8 cellular contexts compared by ENCODE assay signal in genomic region chr10:77513783-77514331, GRCh38.
A peak's percentile ranks its signal among the peaks of the same experiment; 100 is the strongest.
DNase-seq lines count a peak whose midpoint lies in the region; ATAC-seq and TF ChIP-seq lines count a peak whose summit lies in the region.

No MANE protein-coding gene starts in this region.

- RAD21 ChIA-PET in HCT116 (lab: Charles Lee; ENCODE audit: low non-redundant PET in 1 of 2, low total read pairs in 2 of 2, uncharacterized antibody in 2 of 2, unreplicated experiment in 2 of 2): no interaction called here

- POLR2A ChIA-PET in HCT116 (lab: Charles Lee): interaction anchor here (1.0 to 3.7 kb wide), 3 partner anchors 9 to 12 kb away, joined by 4 to 32 read pairs (median 6); no protein-coding TSS in a partner anchor

- no peaks in the 10 kb centered on the region for H3K27me3 ChIP-seq in HCT116 (ENCODE audit: insufficient read depth, low read length)
- no peaks in the 10 kb centered on the region for H3K27me3 ChIP-seq in SJSA1 (replicated peaks)
- no peaks in the 10 kb centered on the region for H3K27me3 ChIP-seq in skeletal muscle tissue (ENCODE audit: control insufficient read depth in 3 of 3, insufficient read depth in 3 of 3, low read length in 3 of 3)

- H2AFZ ChIP-seq in HCT116 (ENCODE audit: low read depth, low read length, poor library complexity, severe bottlenecking): peak overlapping the region; percentile 60

- H3K4me1 ChIP-seq in HCT116 (ENCODE audit: control insufficient read depth in 1 of 2, insufficient read depth in 2 of 2, low read length in 2 of 2) (peaks cover 17 to 71% of the 10 kb centered on the region in 2 experiments), SJSA1 (replicated peaks) (peaks cover 26% of the 10 kb centered on the region), skeletal muscle tissue (ENCODE audit: control insufficient read depth in 3 of 3, insufficient read depth in 3 of 3, low read length in 3 of 3) (peaks cover 32 to 77% (median 57%) of the 10 kb centered on the region in 3 donors)

- no peaks in the 10 kb centered on the region for H4K20me1 ChIP-seq in HCT116 (ENCODE audit: insufficient read depth)

- DNase-seq in HCT116 (ENCODE audit: low read depth, low spot score) (peak; percentile 74), SJSA1 (ENCODE audit: low read depth in 1 of 2, low spot score in 2 of 2) (peak; percentile 72 to 91), head of caudate nucleus (peak in 40 of 42 donors; percentile 33 to 94 (median 70)), GM19238 (ENCODE audit: insufficient read length, low spot score) (no peak), T-helper 9 cell (no peak), NOMO-1 treated with dmso at 0.1 percent for 144 hours (lab: John Stamatoyannopoulos, UW; ENCODE audit: unreplicated experiment) (no peak)
- no peak for DNase-seq in activated CD4-positive, CD25-positive, alpha-beta regulatory T cell treated with anti-CD3 and anti-CD28 coated beads, Interleukin-2, amount 50 U/mL, for 72 hours

- H3K9ac ChIP-seq in HCT116 (ENCODE audit: low read length) (peak overlapping the region; percentile 41), skeletal muscle tissue (ENCODE audit: low read depth in 1 of 3, low read length in 3 of 3) (peak overlapping the region; percentile 27 to 70 (median 61))

- H3K27ac ChIP-seq in HCT116 (ENCODE audit: low read depth, low read length) (peak overlapping the region; percentile 67), SJSA1 (no peak overlapping the region), skeletal muscle tissue (ENCODE audit: low read depth, low read length) (peak overlapping the region; percentile 89)

- H3K36me3 ChIP-seq in HCT116 (ENCODE audit: control insufficient read depth in 1 of 2, insufficient read depth in 2 of 2, low read length in 2 of 2) (no peaks in the 10 kb centered on the region), SJSA1 (no peaks in the 10 kb centered on the region), skeletal muscle tissue (ENCODE audit: control insufficient read depth in 3 of 3, insufficient read depth in 3 of 3, low read length in 3 of 3) (no peaks in the 10 kb centered on the region)

- H3K9me3 ChIP-seq in HCT116 (ENCODE audit: control insufficient read depth in 1 of 2, insufficient read depth in 1 of 2, low read depth in 1 of 2, low read length in 2 of 2) (no peaks in the 10 kb centered on the region), SJSA1 (replicated peaks) (no peaks in the 10 kb centered on the region), skeletal muscle tissue (ENCODE audit: control insufficient read depth in 3 of 3, low read length in 3 of 3) (no peaks in the 10 kb centered on the region)

- TF ChIP-seq POLR2A in HCT116 (IDR thresholded peaks at IDR 0.05; ENCODE audit: borderline replicate concordance, extremely low read depth, insufficient read depth, insufficient read length): no peak

- peak; percentile 97 for ATAC-seq in HCT116

- H3K4me3 ChIP-seq in HCT116 (replicated peaks in 1 of 2; ENCODE audit: low read depth in 1 of 2, low read length in 2 of 2): peak overlapping the region; percentile 14 to 48; a peak in 3 of 4 replicates
- H3K4me3 ChIP-seq in SJSA1: no peak overlapping the region
- H3K4me3 ChIP-seq in skeletal muscle tissue (ENCODE audit: low read length in 3 of 3): peak overlapping the region; percentile 20 to 27 (median 22)

- H3K79me2 ChIP-seq in HCT116 (ENCODE audit: insufficient read depth, low read length): no peaks in the 10 kb centered on the region

- peak; percentile 46 for TF ChIP-seq RAD21 in HCT116 (IDR thresholded peaks at IDR 0.05; ENCODE audit: low read depth)

- intact Hi-C loops in HCT116 (cut with micrococcal nuclease): no loop called here
- intact Hi-C loops in head of caudate nucleus (cut with DNase I): no loop called here

- TF ChIP-seq CTCF in HCT116 (IDR thresholded peaks at IDR 0.05 in 2 of 3, conservative IDR thresholded peaks at IDR 0.05 in 1 of 3; ENCODE audit: borderline replicate concordance in 1 of 3, insufficient read depth in 1 of 3, low read depth in 2 of 3, low read length in 2 of 3): no peak

- BruUV-seq in HCT116 (replicated peaks; lab: Mats Ljungman, UMichigan): no TSS peak

- no peaks in the 10 kb centered on the region for H3K9me2 ChIP-seq in HCT116 (ENCODE audit: insufficient read depth)

- CTCF ChIA-PET in HCT116 (lab: Charles Lee): interaction anchor here (1.0 to 2.2 kb wide), 3 partner anchors 9 to 198 kb away, joined by 3 to 8 read pairs (median 3); no protein-coding TSS in a partner anchor

- H3K4me2 ChIP-seq in HCT116 (ENCODE audit: low read length): peak overlapping the region; percentile 81

TF ChIP-seq in HCT116, 20 proteins besides CTCF, POLR2A, EP300 and RAD21:
- peak; percentile 97 for TF ChIP-seq CBX3 (IDR thresholded peaks at IDR 0.05; ENCODE audit: low read depth)
- TF ChIP-seq FOSL1 (IDR thresholded peaks at IDR 0.05; ENCODE audit: low read depth): peak; percentile 90
- peak; percentile 47 for TF ChIP-seq ZBTB33 (IDR thresholded peaks at IDR 0.05; ENCODE audit: extremely low read depth, insufficient replicate concordance, low read length)
- no peak for TF ChIP-seq ATF3 (IDR thresholded peaks at IDR 0.05)
- peak; percentile 96 for TF ChIP-seq JUND (IDR thresholded peaks at IDR 0.05)
- peak; percentile 61 for TF ChIP-seq YY1 (IDR thresholded peaks at IDR 0.05; ENCODE audit: extremely low read depth, insufficient replicate concordance, low read depth, low read length)
- peak; percentile 85 for TF ChIP-seq MAX (IDR thresholded peaks at IDR 0.05)
- peak; percentile 97 for TF ChIP-seq SP1 (IDR thresholded peaks at IDR 0.05; ENCODE audit: low read depth)
- peak; percentile 87 for TF ChIP-seq SRF (IDR thresholded peaks at IDR 0.05; ENCODE audit: low read depth)
- no peak for TF ChIP-seq EZH2 (IDR thresholded peaks at IDR 0.05)
- TF ChIP-seq POLR2AphosphoS5 (IDR thresholded peaks at IDR 0.05; ENCODE audit: low read depth, low read length): peak; percentile 68
- TF ChIP-seq CEBPB (IDR thresholded peaks at IDR 0.05; ENCODE audit: low read depth): no peak; the same call in 1 of the 2 replicates
- peak; percentile 86 for TF ChIP-seq SIN3A (IDR thresholded peaks at IDR 0.05; ENCODE audit: low read depth)
- no peak for TF ChIP-seq ZFX (IDR thresholded peaks at IDR 0.05)

Comparison
In these comparisons a context has a peak if more than half of its experiments do, and no peak if none do; other contexts are left out.
1. DNase-seq: peak in HCT116 (single experiment), SJSA1 (2 of 2) and head of caudate nucleus (40 of 42); none in GM19238 (single experiment), T-helper 9 cell (single experiment), NOMO-1 treated with dmso at 0.1 percent for 144 hours (single experiment) and activated CD4-positive, CD25-positive, alpha-beta regulatory T cell treated with anti-CD3 and anti-CD28 coated beads, Interleukin-2, amount 50 U/mL, for 72 hours (single experiment).